8 cellular contexts compared by ENCODE assay signal in the genomic region with DNA sequence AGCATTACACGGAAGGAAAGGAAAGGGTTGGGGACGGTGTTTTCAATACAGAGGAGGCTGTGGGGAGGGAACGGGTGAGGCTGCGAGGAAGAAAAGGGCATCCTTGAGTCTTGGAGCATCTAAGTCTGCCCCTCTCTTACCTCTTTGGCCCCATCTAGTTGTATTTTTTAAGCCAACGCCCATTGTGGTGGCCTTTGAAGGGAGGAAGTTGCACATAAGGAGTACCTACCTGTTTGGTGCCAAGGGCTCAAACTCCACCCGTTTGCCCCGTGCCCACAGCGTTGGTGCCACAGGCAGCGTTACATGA.
DNase-seq lines count a peak whose midpoint lies in the region; ATAC-seq and TF ChIP-seq lines count a peak whose summit lies in the region.

No MANE protein-coding gene starts in this region.

- H3K4me3 ChIP-seq in Caco-2 (ENCODE audit: low read depth, low read length) (peak overlapping the region; percentile 47), PC-9 (peak overlapping the region; percentile 57; the same call in 1 of the 2 replicates), epithelial cell of proximal tubule (ENCODE audit: low read depth, low read length) (peak overlapping the region; percentile 63), parathyroid adenoma (ENCODE audit: low read depth, low read length) (no peak overlapping the region)

- intact Hi-C loops in Caco-2 (cut with micrococcal nuclease; ENCODE audit: unreplicated experiment) (loop anchor here (1.0 to 2.0 kb wide), 2 partner anchors 8 to 19 kb away; no protein-coding TSS in a partner anchor), PC-9 (cut with micrococcal nuclease; ENCODE audit: unreplicated experiment) (loop anchor here (5.0 kb wide), 1 partner anchor 103 kb away; no protein-coding TSS in a partner anchor)

- no TSS peak for BruUV-seq in Caco-2 (replicated peaks; lab: Mats Ljungman, UMichigan)
- no TSS peak for BruUV-seq in PC-9 (replicated peaks; lab: Mats Ljungman, UMichigan)

- H3K27ac Mint-ChIP-seq in Caco-2 (ENCODE audit: unreplicated experiment) = no peak overlapping the region

- H3K36me3 ChIP-seq in Caco-2 (ENCODE audit: control insufficient read depth, insufficient read depth, low read length) (no peaks in the 10 kb centered on the region), PC-9 (ENCODE audit: low read depth) (no peaks in the 10 kb centered on the region), parathyroid adenoma (ENCODE audit: control insufficient read depth, insufficient read depth, low read length) (no peaks in the 10 kb centered on the region)

- H3K4me1 ChIP-seq in Caco-2 (peaks cover 41% of the 10 kb centered on the region), PC-9 (replicated peaks; ENCODE audit: insufficient read depth) (peaks cover 6% of the 10 kb centered on the region; the same call in 1 of the 2 replicates), parathyroid adenoma (peaks cover 7% of the 10 kb centered on the region)

- no peak for DNase-seq in Caco-2
- no peak for DNase-seq in PC-9
- DNase-seq in epithelial cell of proximal tubule (ENCODE audit: low read depth) = no peak
- DNase-seq in NCI-H345 (lab: John Stamatoyannopoulos, UW) = no peak
- DNase-seq in superior temporal gyrus (ENCODE audit: extremely low spot score) = no peak

- peaks cover 20% of the 10 kb centered on the region for H3K4me1 Mint-ChIP-seq in Caco-2 (ENCODE audit: low read depth, unreplicated experiment)

- no peak overlapping the region for H3K9ac ChIP-seq in parathyroid adenoma

- ATAC-seq in GM19452 (IDR thresholded peaks at IDR 0.05; ENCODE audit: unreplicated experiment) = no peak
- no peak for ATAC-seq in HG02840 (IDR thresholded peaks at IDR 0.05; ENCODE audit: low FRiP score, unreplicated experiment)

- H4K20me1 ChIP-seq in PC-9 (ENCODE audit: insufficient read depth) = no peaks in the 10 kb centered on the region

- no peaks in the 10 kb centered on the region for H3K79me2 ChIP-seq in PC-9 (ENCODE audit: low read depth)
- H3K79me2 ChIP-seq in parathyroid adenoma = no peaks in the 10 kb centered on the region

- H2AFZ ChIP-seq in PC-9 = peak overlapping the region; percentile 79; the same call in 1 of the 2 replicates
- H2AFZ ChIP-seq in parathyroid adenoma = peak overlapping the region; percentile 71

- TF ChIP-seq CTCF in Caco-2 (IDR thresholded peaks at IDR 0.05; ENCODE audit: insufficient read depth in 1 of 2, low read depth in 1 of 2, low read length in 1 of 2, severe bottlenecking in 1 of 2, unreplicated experiment in 1 of 2) = no peak
- TF ChIP-seq CTCF in PC-9 (conservative IDR thresholded peaks at IDR 0.05) = no peak
- no peak for TF ChIP-seq CTCF in epithelial cell of proximal tubule (conservative IDR thresholded peaks at IDR 0.05; ENCODE audit: low read depth, low read length)
- no peak for TF ChIP-seq CTCF in parathyroid adenoma (IDR thresholded peaks at IDR 0.05)

- H3K9me3 ChIP-seq in Caco-2 = no peaks in the 10 kb centered on the region
- H3K9me3 ChIP-seq in PC-9 (ENCODE audit: insufficient read depth, low read depth) = no peaks in the 10 kb centered on the region
- no peaks in the 10 kb centered on the region for H3K9me3 ChIP-seq in parathyroid adenoma (ENCODE audit: control insufficient read depth, low read length)

- H3K4me3 Mint-ChIP-seq in Caco-2 (ENCODE audit: unreplicated experiment) = peak overlapping the region; percentile 84

- no peaks in the 10 kb centered on the region for H3K27me3 Mint-ChIP-seq in Caco-2 (ENCODE audit: insufficient read depth, unreplicated experiment)

- H3K4me2 ChIP-seq in PC-9 = peak overlapping the region; percentile 79
- peak overlapping the region; percentile 76 for H3K4me2 ChIP-seq in parathyroid adenoma (ENCODE audit: low read length)

- peaks cover 21% of the 10 kb centered on the region for H3K36me3 Mint-ChIP-seq in Caco-2 (ENCODE audit: insufficient read depth, unreplicated experiment)

- no peak overlapping the region for H3K27ac ChIP-seq in PC-9
- H3K27ac ChIP-seq in parathyroid adenoma = no peak overlapping the region

- no peaks in the 10 kb centered on the region for H3K9me3 Mint-ChIP-seq in Caco-2 (ENCODE audit: unreplicated experiment)

- CTCF ChIA-PET in Caco-2 (lab: Charles Lee) (interaction anchor here (0.7 to 1.4 kb wide), 2 partner anchors 53 to 105 kb away, joined by 4 to 6 read pairs; no protein-coding TSS in a partner anchor), PC-9 (lab: Charles Lee) (no interaction called here)

- H3K9me2 ChIP-seq in PC-9 (ENCODE audit: insufficient read depth) = no peaks in the 10 kb centered on the region

- H3K27me3 ChIP-seq in Caco-2 (replicated peaks; ENCODE audit: control insufficient read depth, insufficient read depth, low read length) (no peaks in the 10 kb centered on the region), PC-9 (ENCODE audit: insufficient read depth, low read depth) (peaks cover 22% of the 10 kb centered on the region), parathyroid adenoma (ENCODE audit: control insufficient read depth, insufficient read depth, low read length) (no peaks in the 10 kb centered on the region)

- POLR2A ChIA-PET in Caco-2 (lab: Charles Lee) = no interaction called here
- POLR2A ChIA-PET in PC-9 (lab: Charles Lee; ENCODE audit: unreplicated experiment) = no interaction called here

- H3F3A ChIP-seq in PC-9 (ENCODE audit: insufficient read depth, low read depth) = no peaks in the 10 kb centered on the region
